Comparison of ENCODE assay signal across 1 cellular context in the genomic region with DNA sequence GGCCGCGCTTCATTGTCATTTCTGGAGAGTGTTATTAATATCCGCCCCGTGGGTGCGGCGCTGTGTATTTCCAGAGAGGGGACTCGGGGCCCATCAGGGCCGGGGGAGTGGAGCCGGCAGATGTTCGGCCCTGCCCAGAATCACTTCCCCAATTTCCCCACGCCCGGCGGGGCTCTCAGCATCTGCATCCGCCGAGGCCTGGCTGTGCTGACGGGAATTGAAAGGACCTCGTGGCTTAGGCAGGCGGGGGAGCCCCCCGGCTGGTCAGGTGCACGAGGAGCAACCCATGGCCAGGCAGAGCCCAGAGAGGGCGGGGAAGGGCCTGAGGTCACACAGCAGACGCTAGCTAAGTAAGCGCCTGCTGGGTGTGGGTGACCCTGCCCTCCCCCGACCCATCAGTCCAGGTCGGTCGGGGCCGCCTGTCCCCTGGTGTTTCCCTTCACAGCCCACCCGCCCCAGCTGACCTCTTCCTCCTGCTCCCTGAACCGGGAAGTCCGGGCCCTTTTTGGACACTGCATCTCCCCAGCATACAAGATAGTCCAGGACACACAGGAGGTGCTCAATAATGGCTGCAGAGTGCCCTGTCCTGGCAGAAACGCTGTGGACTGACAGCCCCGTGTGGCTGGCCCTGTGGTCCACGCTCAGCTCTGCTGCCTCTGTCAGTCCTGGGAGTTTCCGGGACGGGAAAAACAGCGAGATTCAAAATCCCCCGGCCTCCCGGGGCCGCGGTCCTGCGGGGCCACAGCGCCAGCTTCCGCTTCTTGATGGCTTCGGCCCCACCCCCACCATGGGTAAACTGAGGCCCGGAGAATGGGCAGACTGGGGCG.
TF ChIP-seq lines count a peak whose summit lies in the region.

No MANE protein-coding gene starts in this region.

TF ChIP-seq in SK-N-SH, 30 proteins besides CTCF, POLR2A, EP300 and RAD21 (continued from another document):
- no peak for TF ChIP-seq TEAD4 (IDR thresholded peaks at IDR 0.05; ENCODE audit: borderline replicate concordance, insufficient read depth)
- no peak for TF ChIP-seq RFX5 (IDR thresholded peaks at IDR 0.05; ENCODE audit: low read length)
- TF ChIP-seq FOSL2 (IDR thresholded peaks at IDR 0.05; ENCODE audit: borderline replicate concordance, low read depth), result no peak
- TF ChIP-seq NRF1 (IDR thresholded peaks at IDR 0.05; ENCODE audit: low read depth, low read length), result no peak
- no peak for TF ChIP-seq YY1 (IDR thresholded peaks at IDR 0.05; ENCODE audit: low read depth)
- TF ChIP-seq MXI1 (IDR thresholded peaks at IDR 0.05; ENCODE audit: low read depth, low read length), result no peak
- no peak for TF ChIP-seq SIN3A (IDR thresholded peaks at IDR 0.05; ENCODE audit: borderline replicate concordance, low read depth, low read length)
- TF ChIP-seq FOXJ3 (CRISPR knock-in tag; IDR thresholded peaks at IDR 0.05), result no peak
